In genomic region chr9:125332527-125332926, GRCh38 we compare ENCODE assay signal across 11 cellular contexts.
DNase-seq lines count a peak whose midpoint lies in the region; ATAC-seq lines count a peak whose summit lies in the region.
"Had no signal": no experiment of that assay in that cellular context is flagged by ENCODE, and none has a peak within 500 bp of the region (broad histone marks: within the 10 kb centered on the region; RNA-seq: fewer than 3 reads in every experiment).

No MANE protein-coding gene starts in this region.

- H3K4me3 Mint-ChIP-seq in CD4-positive, CD25-positive, alpha-beta regulatory T cell = no peak overlapping the region
- H3K4me3 Mint-ChIP-seq in activated T-cell treated with anti-CD3 and anti-CD28 coated beads, Interleukin-2, amount 50 U/mL, for 72 hours = peak overlapping the region in 1 of 2 donors; percentile 37
- H3K4me3 Mint-ChIP-seq: T-cell had no signal

- H3K27me3 Mint-ChIP-seq in CD4-positive, CD25-positive, alpha-beta regulatory T cell = no peaks in the 10 kb centered on the region
- no peaks in the 10 kb centered on the region for H3K27me3 Mint-ChIP-seq in activated T-cell treated with anti-CD3 and anti-CD28 coated beads, Interleukin-2, amount 50 U/mL, for 72 hours (ENCODE audit: low read depth)
- H3K27me3 Mint-ChIP-seq: T-cell had no signal

- ATAC-seq in CD4-positive, CD25-positive, alpha-beta regulatory T cell (ENCODE audit: low read depth in 2 of 2) = no peak
- peak; percentile 82 for ATAC-seq in GM18907 (IDR thresholded peaks at IDR 0.05; ENCODE audit: unreplicated experiment)
- peak; percentile 83 for ATAC-seq in HG03108 (IDR thresholded peaks at IDR 0.05; ENCODE audit: unreplicated experiment)
- peak; percentile 99 for ATAC-seq in activated T-cell treated with anti-CD3 and anti-CD28 coated beads, Interleukin-2, amount 50 U/mL, for 72 hours (replicated peaks in 1 of 2)
- no peak for ATAC-seq in HG02884 (IDR thresholded peaks at IDR 0.05; ENCODE audit: unreplicated experiment)
- ATAC-seq: gastroesophageal sphincter, T-cell had no signal

- H3K27ac Mint-ChIP-seq in CD4-positive, CD25-positive, alpha-beta regulatory T cell = peak overlapping the region in 2 of 3 donors; percentile 52 to 78
- peak overlapping the region; percentile 25 for H3K27ac Mint-ChIP-seq in activated T-cell treated with anti-CD3 and anti-CD28 coated beads, Interleukin-2, amount 50 U/mL, for 72 hours

- no peak overlapping the region for H3K4me3 ChIP-seq in CD4-positive, CD25-positive, alpha-beta regulatory T cell (ENCODE audit: low read depth, low read length)
- H3K4me3 ChIP-seq: gastroesophageal sphincter had no signal

- H3K9me3 ChIP-seq in CD4-positive, CD25-positive, alpha-beta regulatory T cell (ENCODE audit: control insufficient read depth in 2 of 2, low read length in 2 of 2) = no peaks in the 10 kb centered on the region
- H3K9me3 ChIP-seq: gastroesophageal sphincter had no signal

- H3K4me1 ChIP-seq in CD4-positive, CD25-positive, alpha-beta regulatory T cell (ENCODE audit: control insufficient read depth, insufficient read depth, low read length, poor library complexity, severe bottlenecking) = no peaks in the 10 kb centered on the region
- H3K4me1 ChIP-seq: gastroesophageal sphincter had no signal

- H3K27ac ChIP-seq in CD4-positive, CD25-positive, alpha-beta regulatory T cell (ENCODE audit: insufficient read depth, low read length, poor library complexity, severe bottlenecking) = no peak overlapping the region
- H3K27ac ChIP-seq: gastroesophageal sphincter had no signal

- no peaks in the 10 kb centered on the region for H3K9me3 Mint-ChIP-seq in CD4-positive, CD25-positive, alpha-beta regulatory T cell
- H3K9me3 Mint-ChIP-seq in activated T-cell treated with anti-CD3 and anti-CD28 coated beads, Interleukin-2, amount 50 U/mL, for 72 hours = no peaks in the 10 kb centered on the region
- H3K9me3 Mint-ChIP-seq: T-cell had no signal

- H3K36me3 ChIP-seq in CD4-positive, CD25-positive, alpha-beta regulatory T cell (ENCODE audit: control insufficient read depth, insufficient read depth, low read length) = peaks cover 60% of the 10 kb centered on the region

- peaks cover 0 to 1% (median 0%) of the 10 kb centered on the region in 4 donors for H3K4me1 Mint-ChIP-seq in CD4-positive, CD25-positive, alpha-beta regulatory T cell
- peaks cover 37% of the 10 kb centered on the region for H3K4me1 Mint-ChIP-seq in activated T-cell treated with anti-CD3 and anti-CD28 coated beads, Interleukin-2, amount 50 U/mL, for 72 hours (ENCODE audit: low read depth)

- no peaks in the 10 kb centered on the region for H3K27me3 ChIP-seq in CD4-positive, CD25-positive, alpha-beta regulatory T cell (ENCODE audit: control insufficient read depth, insufficient read depth, low read length)
- H3K27me3 ChIP-seq: gastroesophageal sphincter had no signal

- peaks cover 40% of the 10 kb centered on the region for H3K36me3 Mint-ChIP-seq in CD4-positive, CD25-positive, alpha-beta regulatory T cell
- H3K36me3 Mint-ChIP-seq in activated T-cell treated with anti-CD3 and anti-CD28 coated beads, Interleukin-2, amount 50 U/mL, for 72 hours (ENCODE audit: insufficient read depth in 2 of 2) = peaks cover 12 to 22% of the 10 kb centered on the region in 2 donors

- DNase-seq in CD4-positive, CD25-positive, alpha-beta regulatory T cell = peak in 1 of 3 donors; percentile 40
- peak; percentile 58 to 67 for DNase-seq in activated T-cell treated with anti-CD3 and anti-CD28 coated beads, Interleukin-2, amount 50 U/mL, for 72 hours
- DNase-seq in HT-29 (ENCODE audit: low spot score) (no peak), cerebellum (ENCODE audit: low spot score) (no peak), NCI-H2171 (lab: John Stamatoyannopoulos, UW) (no peak)
- DNase-seq: Calu3, T-cell had no signal

Comparison
In these comparisons a context has a peak if more than half of its experiments do, and no peak if none do; other contexts are left out.
1. ATAC-seq: peak in GM18907 (single experiment), HG03108 (single experiment) and activated T-cell treated with anti-CD3 and anti-CD28 coated beads, Interleukin-2, amount 50 U/mL, for 72 hours (2 of 2); none in CD4-positive, CD25-positive, alpha-beta regulatory T cell (0 of 2) and HG02884 (single experiment).
2. DNase-seq: peak in activated T-cell treated with anti-CD3 and anti-CD28 coated beads, Interleukin-2, amount 50 U/mL, for 72 hours (2 of 2); none in HT-29 (single experiment), cerebellum (single experiment) and NCI-H2171 (single experiment).